ENCODE assay signal across 2 cellular contexts in the genomic region with DNA sequence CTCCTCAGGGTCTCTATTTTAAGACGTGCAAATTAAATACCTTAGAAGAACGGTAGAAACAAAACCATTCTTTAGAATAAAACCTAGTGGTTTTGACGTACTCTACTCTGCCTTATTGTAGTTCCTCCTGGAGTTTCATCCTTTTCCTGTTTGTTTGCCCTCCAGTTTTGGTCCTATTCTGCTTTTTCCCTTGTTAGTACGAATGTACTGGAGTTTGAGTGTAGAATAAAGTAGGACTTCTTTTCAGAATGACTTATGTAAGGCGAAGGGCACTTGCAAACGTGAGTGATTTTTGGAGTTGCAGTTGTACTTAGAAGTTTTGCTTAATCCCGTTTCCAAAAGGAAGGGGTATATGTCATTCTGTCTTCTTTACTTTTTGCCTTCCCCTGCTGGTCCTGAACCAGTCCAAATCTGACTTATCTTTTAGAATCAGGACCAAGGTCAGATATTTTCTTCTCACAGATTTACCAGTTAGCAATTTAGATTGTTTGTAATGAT.
TF ChIP-seq lines count a peak whose summit lies in the region.

No MANE protein-coding gene starts in this region.

TF ChIP-seq in SK-N-SH, 30 proteins besides CTCF, POLR2A, EP300 and RAD21 (continued from another document):
- TF ChIP-seq, protein P1, sequence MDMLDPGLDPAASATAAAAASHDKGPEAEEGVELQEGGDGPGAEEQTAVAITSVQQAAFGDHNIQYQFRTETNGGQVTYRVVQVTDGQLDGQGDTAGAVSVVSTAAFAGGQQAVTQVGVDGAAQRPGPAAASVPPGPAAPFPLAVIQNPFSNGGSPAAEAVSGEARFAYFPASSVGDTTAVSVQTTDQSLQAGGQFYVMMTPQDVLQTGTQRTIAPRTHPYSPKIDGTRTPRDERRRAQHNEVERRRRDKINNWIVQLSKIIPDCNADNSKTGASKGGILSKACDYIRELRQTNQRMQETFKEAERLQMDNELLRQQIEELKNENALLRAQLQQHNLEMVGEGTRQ (IDR thresholded peaks at IDR 0.05; ENCODE audit: borderline replicate concordance, low read depth, low read length): no peak
- TF ChIP-seq, protein P2, sequence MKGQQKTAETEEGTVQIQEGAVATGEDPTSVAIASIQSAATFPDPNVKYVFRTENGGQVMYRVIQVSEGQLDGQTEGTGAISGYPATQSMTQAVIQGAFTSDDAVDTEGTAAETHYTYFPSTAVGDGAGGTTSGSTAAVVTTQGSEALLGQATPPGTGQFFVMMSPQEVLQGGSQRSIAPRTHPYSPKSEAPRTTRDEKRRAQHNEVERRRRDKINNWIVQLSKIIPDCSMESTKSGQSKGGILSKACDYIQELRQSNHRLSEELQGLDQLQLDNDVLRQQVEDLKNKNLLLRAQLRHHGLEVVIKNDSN (IDR thresholded peaks at IDR 0.05; ENCODE audit: borderline replicate concordance, low read depth): no peak
- TF ChIP-seq, protein P3, sequence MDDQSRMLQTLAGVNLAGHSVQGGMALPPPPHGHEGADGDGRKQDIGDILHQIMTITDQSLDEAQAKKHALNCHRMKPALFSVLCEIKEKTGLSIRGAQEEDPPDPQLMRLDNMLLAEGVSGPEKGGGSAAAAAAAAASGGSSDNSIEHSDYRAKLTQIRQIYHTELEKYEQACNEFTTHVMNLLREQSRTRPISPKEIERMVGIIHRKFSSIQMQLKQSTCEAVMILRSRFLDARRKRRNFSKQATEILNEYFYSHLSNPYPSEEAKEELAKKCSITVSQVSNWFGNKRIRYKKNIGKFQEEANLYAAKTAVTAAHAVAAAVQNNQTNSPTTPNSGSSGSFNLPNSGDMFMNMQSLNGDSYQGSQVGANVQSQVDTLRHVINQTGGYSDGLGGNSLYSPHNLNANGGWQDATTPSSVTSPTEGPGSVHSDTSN (IDR thresholded peaks at IDR 0.05): no peak
- TF ChIP-seq TAF1 (IDR thresholded peaks at IDR 0.05; ENCODE audit: borderline replicate concordance, low read depth, low read length): no peak
- TF ChIP-seq RCOR1 (IDR thresholded peaks at IDR 0.05; ENCODE audit: low read length): no peak
- no peak for TF ChIP-seq NFIC (IDR thresholded peaks at IDR 0.05; ENCODE audit: borderline replicate concordance)
- TF ChIP-seq FOXJ3 (CRISPR knock-in tag; IDR thresholded peaks at IDR 0.05): no peak

TF ChIP-seq in SK-N-SH treated with all-trans-retinoic acid at 6 μM for 48 hours, 23 proteins besides CTCF, POLR2A, EP300 and RAD21 (continued from another document):
- TF ChIP-seq, protein P4, sequence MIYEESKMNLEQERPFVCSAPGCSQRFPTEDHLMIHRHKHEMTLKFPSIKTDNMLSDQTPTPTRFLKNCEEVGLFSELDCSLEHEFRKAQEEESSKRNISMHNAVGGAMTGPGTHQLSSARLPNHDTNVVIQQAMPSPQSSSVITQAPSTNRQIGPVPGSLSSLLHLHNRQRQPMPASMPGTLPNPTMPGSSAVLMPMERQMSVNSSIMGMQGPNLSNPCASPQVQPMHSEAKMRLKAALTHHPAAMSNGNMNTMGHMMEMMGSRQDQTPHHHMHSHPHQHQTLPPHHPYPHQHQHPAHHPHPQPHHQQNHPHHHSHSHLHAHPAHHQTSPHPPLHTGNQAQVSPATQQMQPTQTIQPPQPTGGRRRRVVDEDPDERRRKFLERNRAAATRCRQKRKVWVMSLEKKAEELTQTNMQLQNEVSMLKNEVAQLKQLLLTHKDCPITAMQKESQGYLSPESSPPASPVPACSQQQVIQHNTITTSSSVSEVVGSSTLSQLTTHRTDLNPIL (CRISPR knock-in tag; IDR thresholded peaks at IDR 0.05; ENCODE audit: low read depth): no peak
- TF ChIP-seq RARB (CRISPR knock-in tag; IDR thresholded peaks at IDR 0.05) (no peak), ZNF565 (CRISPR knock-in tag; conservative IDR thresholded peaks at IDR 0.05; ENCODE audit: low read depth) (no peak), CSDC2 (CRISPR knock-in tag; IDR thresholded peaks at IDR 0.05) (no peak), SNAI2 (CRISPR knock-in tag; IDR thresholded peaks at IDR 0.05) (no peak), ESRRG (CRISPR knock-in tag; IDR thresholded peaks at IDR 0.05) (no peak), ISL1 (CRISPR knock-in tag; IDR thresholded peaks at IDR 0.05) (no peak), TCF4 (CRISPR knock-in tag; IDR thresholded peaks at IDR 0.05; ENCODE audit: borderline replicate concordance) (no peak)
- TF ChIP-seq, protein P5, sequence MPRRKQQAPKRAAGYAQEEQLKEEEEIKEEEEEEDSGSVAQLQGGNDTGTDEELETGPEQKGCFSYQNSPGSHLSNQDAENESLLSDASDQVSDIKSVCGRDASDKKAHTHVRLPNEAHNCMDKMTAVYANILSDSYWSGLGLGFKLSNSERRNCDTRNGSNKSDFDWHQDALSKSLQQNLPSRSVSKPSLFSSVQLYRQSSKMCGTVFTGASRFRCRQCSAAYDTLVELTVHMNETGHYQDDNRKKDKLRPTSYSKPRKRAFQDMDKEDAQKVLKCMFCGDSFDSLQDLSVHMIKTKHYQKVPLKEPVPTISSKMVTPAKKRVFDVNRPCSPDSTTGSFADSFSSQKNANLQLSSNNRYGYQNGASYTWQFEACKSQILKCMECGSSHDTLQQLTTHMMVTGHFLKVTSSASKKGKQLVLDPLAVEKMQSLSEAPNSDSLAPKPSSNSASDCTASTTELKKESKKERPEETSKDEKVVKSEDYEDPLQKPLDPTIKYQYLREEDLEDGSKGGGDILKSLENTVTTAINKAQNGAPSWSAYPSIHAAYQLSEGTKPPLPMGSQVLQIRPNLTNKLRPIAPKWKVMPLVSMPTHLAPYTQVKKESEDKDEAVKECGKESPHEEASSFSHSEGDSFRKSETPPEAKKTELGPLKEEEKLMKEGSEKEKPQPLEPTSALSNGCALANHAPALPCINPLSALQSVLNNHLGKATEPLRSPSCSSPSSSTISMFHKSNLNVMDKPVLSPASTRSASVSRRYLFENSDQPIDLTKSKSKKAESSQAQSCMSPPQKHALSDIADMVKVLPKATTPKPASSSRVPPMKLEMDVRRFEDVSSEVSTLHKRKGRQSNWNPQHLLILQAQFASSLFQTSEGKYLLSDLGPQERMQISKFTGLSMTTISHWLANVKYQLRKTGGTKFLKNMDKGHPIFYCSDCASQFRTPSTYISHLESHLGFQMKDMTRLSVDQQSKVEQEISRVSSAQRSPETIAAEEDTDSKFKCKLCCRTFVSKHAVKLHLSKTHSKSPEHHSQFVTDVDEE (CRISPR knock-in tag; IDR thresholded peaks at IDR 0.05): no peak
- TF ChIP-seq, protein P6, sequence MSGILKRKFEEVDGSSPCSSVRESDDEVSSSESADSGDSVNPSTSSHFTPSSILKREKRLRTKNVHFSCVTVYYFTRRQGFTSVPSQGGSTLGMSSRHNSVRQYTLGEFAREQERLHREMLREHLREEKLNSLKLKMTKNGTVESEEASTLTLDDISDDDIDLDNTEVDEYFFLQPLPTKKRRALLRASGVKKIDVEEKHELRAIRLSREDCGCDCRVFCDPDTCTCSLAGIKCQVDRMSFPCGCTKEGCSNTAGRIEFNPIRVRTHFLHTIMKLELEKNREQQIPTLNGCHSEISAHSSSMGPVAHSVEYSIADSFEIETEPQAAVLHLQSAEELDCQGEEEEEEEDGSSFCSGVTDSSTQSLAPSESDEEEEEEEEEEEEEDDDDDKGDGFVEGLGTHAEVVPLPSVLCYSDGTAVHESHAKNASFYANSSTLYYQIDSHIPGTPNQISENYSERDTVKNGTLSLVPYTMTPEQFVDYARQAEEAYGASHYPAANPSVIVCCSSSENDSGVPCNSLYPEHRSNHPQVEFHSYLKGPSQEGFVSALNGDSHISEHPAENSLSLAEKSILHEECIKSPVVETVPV (CRISPR knock-in tag; IDR thresholded peaks at IDR 0.05): no peak
